ENCODE assay signal across 1 cellular context in the genomic region with DNA sequence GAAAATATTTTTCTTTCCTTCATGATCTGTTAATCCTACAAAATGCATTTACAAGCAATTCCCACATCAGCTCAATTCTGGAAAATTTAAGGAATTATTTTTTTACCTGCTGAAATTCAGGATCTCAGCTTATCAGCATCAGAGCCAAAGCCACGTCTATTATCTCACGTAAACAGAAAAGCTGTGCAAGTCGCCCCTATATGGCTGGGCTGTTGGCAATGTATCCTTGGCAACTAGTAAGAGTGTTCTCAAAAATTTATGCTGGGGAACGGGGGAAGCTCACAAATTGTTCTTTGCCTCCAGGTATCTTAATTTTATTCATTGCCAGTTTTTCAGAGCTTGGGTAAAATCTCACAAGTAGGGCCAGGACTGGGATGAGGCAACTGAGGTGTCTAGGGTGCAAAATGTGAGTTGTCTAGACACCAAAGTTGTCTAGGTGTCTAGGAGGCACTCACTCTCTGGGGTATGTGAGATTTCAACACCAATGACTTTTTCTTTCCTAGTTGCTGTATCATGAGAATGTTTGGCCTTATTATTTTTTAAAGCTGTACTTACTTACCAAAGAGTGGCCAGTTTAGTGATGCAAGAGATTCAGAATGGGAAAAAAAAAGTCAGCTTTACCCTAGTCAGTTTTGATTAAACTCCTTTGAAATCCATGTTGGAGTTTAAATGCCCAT.
TF ChIP-seq lines count a peak whose summit lies in the region.

No MANE protein-coding gene starts in this region.

TF ChIP-seq in H1, 55 proteins besides CTCF, POLR2A, EP300 and RAD21:
- TF ChIP-seq ZNF274 (IDR thresholded peaks at IDR 0.05; ENCODE audit: borderline replicate concordance, extremely low read depth, low read length) = no peak
- TF ChIP-seq JUN (IDR thresholded peaks at IDR 0.05; ENCODE audit: low read depth, low read length) = no peak
- no peak for TF ChIP-seq GABPA (IDR thresholded peaks at IDR 0.05; ENCODE audit: borderline replicate concordance, insufficient read depth, low read length)
- TF ChIP-seq CHD1 (IDR thresholded peaks at IDR 0.05; ENCODE audit: low read depth, low read length) = no peak
- no peak for TF ChIP-seq POLR2AphosphoS5 (IDR thresholded peaks at IDR 0.05; ENCODE audit: low read depth, low read length)
- no peak for TF ChIP-seq KDM5A (IDR thresholded peaks at IDR 0.05; ENCODE audit: low read length)
- TF ChIP-seq JUND (IDR thresholded peaks at IDR 0.05; ENCODE audit: low read length) = no peak
- TF ChIP-seq CEBPB (IDR thresholded peaks at IDR 0.05; ENCODE audit: low read depth, low read length) = no peak
- TF ChIP-seq SRF (IDR thresholded peaks at IDR 0.05; ENCODE audit: low read depth, low read length) = no peak
- TF ChIP-seq ATF3 (IDR thresholded peaks at IDR 0.05; ENCODE audit: insufficient read depth, low read depth, low read length) = no peak
- TF ChIP-seq NRF1 (IDR thresholded peaks at IDR 0.05; ENCODE audit: low read depth, low read length) = no peak
- TF ChIP-seq NANOG (IDR thresholded peaks at IDR 0.05; ENCODE audit: insufficient read depth, low read depth, low read length, poor library complexity, severe bottlenecking) = no peak
- no peak for TF ChIP-seq KDM4A (IDR thresholded peaks at IDR 0.05; ENCODE audit: low read depth, low read length, severe bottlenecking)
